Comparison of ENCODE assay signal across 22 cellular contexts in genomic region chr5:122394313-122394712, GRCh38.
"Had no signal": no experiment of that assay in that cellular context is flagged by ENCODE, and none has a peak within 500 bp of the region (broad histone marks: within the 10 kb centered on the region; RNA-seq: fewer than 3 reads in every experiment).

No MANE protein-coding gene starts in this region.

- H3K27ac ChIP-seq: colonic mucosa, left ventricle myocardium inferior, neural progenitor cell, psoas muscle, skin epidermis, stomach, thoracic aorta had no signal

- H3K4me3 ChIP-seq: colonic mucosa, left ventricle myocardium inferior, lung, neural progenitor cell, psoas muscle, skin epidermis, stomach, thoracic aorta, transverse colon had no signal

- H3K36me3 ChIP-seq: colonic mucosa, left ventricle myocardium inferior, neural progenitor cell, stomach, thoracic aorta, transverse colon had no signal

- H3K9ac ChIP-seq: neural progenitor cell had no signal

- H2AFZ ChIP-seq: neural progenitor cell had no signal

- H3K9me3 ChIP-seq: colonic mucosa, left ventricle myocardium inferior, psoas muscle, stomach, thoracic aorta, transverse colon had no signal

- H3K27me3 ChIP-seq: colonic mucosa, neural progenitor cell, stomach, transverse colon had no signal

- ATAC-seq: left cardiac atrium, natural killer cell, psoas muscle, sciatic nerve had no signal

- DNase-seq: cerebellar nuclear complex; colonic mucosa; dermis blood vessel endothelial cell; erythroblast; immature natural killer cell; kidney; left cardiac atrium; left ventricle myocardium inferior; mesendoderm; natural killer cell; nucleus accumbens; psoas muscle; stimulated activated CD4-positive, alpha-beta T cell treated with anti-CD3 and anti-CD28 coated beads, Interleukin-12 subunit alpha, Interleukin-12 subunit beta, amount 100 ng/mL, for 4 hours; stimulated activated naive CD4-positive, alpha-beta T cell; stomach; substantia nigra; transverse colon had no signal

- H3K4me2 ChIP-seq: neural progenitor cell had no signal

- H3K4me1 ChIP-seq: colonic mucosa, left ventricle myocardium inferior, psoas muscle had no signal
